ENCODE assay signal across 23 cellular contexts in genomic region chr3:36866358-36866757, GRCh38.
A peak's percentile ranks its signal among the peaks of the same experiment; 100 is the strongest.
DNase-seq lines count a peak whose midpoint lies in the region; ATAC-seq and TF ChIP-seq lines count a peak whose summit lies in the region.
"Had no signal": no experiment of that assay in that cellular context is flagged by ENCODE, and none has a peak within 500 bp of the region (broad histone marks: within the 10 kb centered on the region; RNA-seq: fewer than 3 reads in every experiment).

No MANE protein-coding gene starts in this region.

- TF ChIP-seq CTCF in BJ (IDR thresholded peaks at IDR 0.05; ENCODE audit: insufficient read depth, low read depth, low read length) (no peak), WTC11 (IDR thresholded peaks at IDR 0.05) (no peak)

- CTCF ChIA-PET in BJ (lab: Yijun Ruan, JAX) (interaction anchor here (1.0 to 3.7 kb wide), 4 partner anchors 10 to 27 kb away, joined by 3 to 24 read pairs (median 4); no protein-coding TSS in a partner anchor), WTC11 (lab: Charles Lee) (interaction anchor here (1.1 to 7.6 kb wide), 5 partner anchors 53 to 137 kb away, joined by 3 to 80 read pairs (median 5); no protein-coding TSS in a partner anchor)
- CTCF ChIA-PET in activated CD4-positive, alpha-beta memory T cell treated with anti-CD3 and anti-CD28 coated beads, Interleukin-2, amount 10 ng/mL, durations not matched to agents 7 days and 5 days (lab: Charles Lee): interaction anchor here (2.6 to 3.9 kb wide), 4 partner anchors 8 to 92 kb away, joined by 10 to 29 read pairs (median 14); no protein-coding TSS in a partner anchor

- DNase-seq in BJ (ENCODE audit: low read depth): peak; percentile 2
- peak; percentile 43 for DNase-seq in EL
- DNase-seq in WTC11 (ENCODE audit: low spot score): no peak
- DNase-seq in memory B cell (ENCODE audit: low spot score in 2 of 2): no peak
- DNase-seq in NCI-H345 (lab: John Stamatoyannopoulos, UW): no peak
- no peak for DNase-seq in NCI-H446 treated with DMSO at 0.1 percent for 48 hours (lab: John Stamatoyannopoulos, UW)
- DNase-seq in activated CD4-positive, alpha-beta memory T cell treated with anti-CD3 and anti-CD28 coated beads, Interleukin-2, amount 10 ng/mL, durations not matched to agents 7 days and 5 days: no peak
- DNase-seq: activated CD4-positive, alpha-beta T cell treated with anti-CD3 and anti-CD28 coated beads for 36 hours; activated naive CD4-positive, alpha-beta T cell treated with anti-CD3 and anti-CD28 coated beads, Interleukin-2, amount 10 ng/mL, durations not matched to agents 7 days and 5 days; activated T-cell treated with anti-CD3 and anti-CD28 coated beads, Interleukin-2, amount 50 U/mL, for 48 hours; central memory CD4-positive, alpha-beta T cell; GDM1; KBM-7; left cardiac atrium; NCI-H1417 treated with DMSO at 0.1 percent for 48 hours; NCI-H526 treated with DMSO at 0.1 percent for 48 hours; right cardiac atrium; spleen; stimulated activated CD4-positive, alpha-beta T cell treated with anti-CD3 and anti-CD28 coated beads, Interleukin-2, amount 100 ng/mL, for 48 hours; stimulated activated naive CD4-positive, alpha-beta T cell treated with Interleukin-2 at 50 U/mL for 16 hours; testis had no signal

- H3K4me3 ChIP-seq in BJ (ENCODE audit: low read depth, low read length): no peak overlapping the region
- H3K4me3 ChIP-seq: ascending aorta, spleen, testis had no signal

- no peaks in the 10 kb centered on the region for H3K27me3 ChIP-seq in BJ (ENCODE audit: control insufficient read depth, insufficient read depth, low read length)
- H3K27me3 ChIP-seq: ascending aorta, spleen, testis had no signal

- H3K27me3 Mint-ChIP-seq in WTC11 (ENCODE audit: low read depth) (no peaks in the 10 kb centered on the region; the same call in 1 of the 2 replicates), memory B cell (no peaks in the 10 kb centered on the region)
- H3K27me3 Mint-ChIP-seq in activated CD4-positive, alpha-beta memory T cell treated with anti-CD3 and anti-CD28 coated beads, Interleukin-2, amount 10 ng/mL, durations not matched to agents 7 days and 5 days: no peaks in the 10 kb centered on the region
- H3K27me3 Mint-ChIP-seq: activated CD4-positive, alpha-beta T cell treated with anti-CD3 and anti-CD28 coated beads for 36 hours; activated naive CD4-positive, alpha-beta T cell treated with anti-CD3 and anti-CD28 coated beads, Interleukin-2, amount 10 ng/mL, durations not matched to agents 7 days and 5 days had no signal

- H3K36me3 Mint-ChIP-seq in WTC11 (no peaks in the 10 kb centered on the region), memory B cell (peaks cover 27% of the 10 kb centered on the region)
- peaks cover 36% of the 10 kb centered on the region for H3K36me3 Mint-ChIP-seq in activated CD4-positive, alpha-beta memory T cell treated with anti-CD3 and anti-CD28 coated beads, Interleukin-2, amount 10 ng/mL, durations not matched to agents 7 days and 5 days (ENCODE audit: low read depth)

- peaks cover 6% of the 10 kb centered on the region for H3K4me1 Mint-ChIP-seq in WTC11
- peaks cover 18% of the 10 kb centered on the region for H3K4me1 Mint-ChIP-seq in memory B cell
- H3K4me1 Mint-ChIP-seq in activated CD4-positive, alpha-beta memory T cell treated with anti-CD3 and anti-CD28 coated beads, Interleukin-2, amount 10 ng/mL, durations not matched to agents 7 days and 5 days: peaks cover 17% of the 10 kb centered on the region

- no peak overlapping the region for H3K4me3 Mint-ChIP-seq in WTC11
- H3K4me3 Mint-ChIP-seq in memory B cell: no peak overlapping the region
- no peak overlapping the region for H3K4me3 Mint-ChIP-seq in activated CD4-positive, alpha-beta memory T cell treated with anti-CD3 and anti-CD28 coated beads, Interleukin-2, amount 10 ng/mL, durations not matched to agents 7 days and 5 days
- H3K4me3 Mint-ChIP-seq: activated CD4-positive, alpha-beta T cell treated with anti-CD3 and anti-CD28 coated beads for 36 hours; activated naive CD4-positive, alpha-beta T cell treated with anti-CD3 and anti-CD28 coated beads, Interleukin-2, amount 10 ng/mL, durations not matched to agents 7 days and 5 days; T-helper 1 cell treated with Interleukin-12 subunit alpha and Interleukin-12 subunit beta and Interleukin-4 antibody, amounts not matched to agents 30 μg/mL and 1 μg/mL, for 36 hours had no signal

- peaks cover 1% of the 10 kb centered on the region; the same call in 1 of the 2 replicates for H3K36me3 ChIP-seq in BJ (ENCODE audit: control insufficient read depth, insufficient read depth, low read length)

- POLR2A ChIA-PET in BJ (lab: Charles Lee): no interaction called here
- POLR2A ChIA-PET in WTC11 (lab: Charles Lee): no interaction called here
- POLR2A ChIA-PET in activated CD4-positive, alpha-beta memory T cell treated with anti-CD3 and anti-CD28 coated beads, Interleukin-2, amount 10 ng/mL, durations not matched to agents 7 days and 5 days (lab: Charles Lee): no interaction called here

- no peaks in the 10 kb centered on the region for H3K9me3 Mint-ChIP-seq in WTC11
- no peaks in the 10 kb centered on the region for H3K9me3 Mint-ChIP-seq in memory B cell
- H3K9me3 Mint-ChIP-seq in activated CD4-positive, alpha-beta memory T cell treated with anti-CD3 and anti-CD28 coated beads, Interleukin-2, amount 10 ng/mL, durations not matched to agents 7 days and 5 days: no peaks in the 10 kb centered on the region
- H3K9me3 Mint-ChIP-seq: activated naive CD4-positive, alpha-beta T cell treated with anti-CD3 and anti-CD28 coated beads, Interleukin-2, amount 10 ng/mL, durations not matched to agents 7 days and 5 days; T-helper 1 cell treated with Interleukin-12 subunit alpha and Interleukin-12 subunit beta and Interleukin-4 antibody, amounts not matched to agents 30 μg/mL and 1 μg/mL, for 36 hours had no signal

- ATAC-seq in WTC11 (0 out of 2 replicates have a peak, but pooled peaks have one; percentile 30), memory B cell (ENCODE audit: low read depth) (no peak)
- ATAC-seq: activated CD4-positive, alpha-beta T cell treated with anti-CD3 and anti-CD28 coated beads for 36 hours; left cardiac atrium; right cardiac atrium had no signal

- H3K27ac Mint-ChIP-seq in WTC11: peak overlapping the region; percentile 0; the same call in 1 of the 2 replicates
- peak overlapping the region; percentile 2 for H3K27ac Mint-ChIP-seq in memory B cell
- H3K27ac Mint-ChIP-seq in activated CD4-positive, alpha-beta memory T cell treated with anti-CD3 and anti-CD28 coated beads, Interleukin-2, amount 10 ng/mL, durations not matched to agents 7 days and 5 days: no peak overlapping the region
- H3K27ac Mint-ChIP-seq: activated CD4-positive, alpha-beta T cell treated with anti-CD3 and anti-CD28 coated beads for 36 hours; activated naive CD4-positive, alpha-beta T cell treated with anti-CD3 and anti-CD28 coated beads, Interleukin-2, amount 10 ng/mL, durations not matched to agents 7 days and 5 days; T-helper 1 cell treated with Interleukin-12 subunit alpha and Interleukin-12 subunit beta and Interleukin-4 antibody, amounts not matched to agents 30 μg/mL and 1 μg/mL, for 36 hours had no signal

TF ChIP-seq in WTC11, 78 proteins besides CTCF, POLR2A, EP300 and RAD21 (continues in another document):
- TF ChIP-seq E2F5 (CRISPR knock-in tag; IDR thresholded peaks at IDR 0.05) (no peak), ZNF416 (CRISPR knock-in tag; IDR thresholded peaks at IDR 0.05) (no peak), FOXP4 (CRISPR knock-in tag; IDR thresholded peaks at IDR 0.05) (no peak), OVOL2 (CRISPR knock-in tag; IDR thresholded peaks at IDR 0.05; ENCODE audit: borderline replicate concordance) (no peak), CREM (CRISPR knock-in tag; IDR thresholded peaks at IDR 0.05) (no peak), AR (CRISPR knock-in tag; IDR thresholded peaks at IDR 0.05) (no peak)

Comparison
In these comparisons a context has a peak if more than half of its experiments do, and no peak if none do; other contexts are left out.
1. DNase-seq: peak in BJ (single experiment) and EL (single experiment); none in WTC11 (single experiment), memory B cell (0 of 2), NCI-H345 (single experiment), NCI-H446 treated with DMSO at 0.1 percent for 48 hours (single experiment) and activated CD4-positive, alpha-beta memory T cell treated with anti-CD3 and anti-CD28 coated beads, Interleukin-2, amount 10 ng/mL, durations not matched to agents 7 days and 5 days (single experiment).